36 cellular contexts compared by ENCODE assay signal in the genomic region with DNA sequence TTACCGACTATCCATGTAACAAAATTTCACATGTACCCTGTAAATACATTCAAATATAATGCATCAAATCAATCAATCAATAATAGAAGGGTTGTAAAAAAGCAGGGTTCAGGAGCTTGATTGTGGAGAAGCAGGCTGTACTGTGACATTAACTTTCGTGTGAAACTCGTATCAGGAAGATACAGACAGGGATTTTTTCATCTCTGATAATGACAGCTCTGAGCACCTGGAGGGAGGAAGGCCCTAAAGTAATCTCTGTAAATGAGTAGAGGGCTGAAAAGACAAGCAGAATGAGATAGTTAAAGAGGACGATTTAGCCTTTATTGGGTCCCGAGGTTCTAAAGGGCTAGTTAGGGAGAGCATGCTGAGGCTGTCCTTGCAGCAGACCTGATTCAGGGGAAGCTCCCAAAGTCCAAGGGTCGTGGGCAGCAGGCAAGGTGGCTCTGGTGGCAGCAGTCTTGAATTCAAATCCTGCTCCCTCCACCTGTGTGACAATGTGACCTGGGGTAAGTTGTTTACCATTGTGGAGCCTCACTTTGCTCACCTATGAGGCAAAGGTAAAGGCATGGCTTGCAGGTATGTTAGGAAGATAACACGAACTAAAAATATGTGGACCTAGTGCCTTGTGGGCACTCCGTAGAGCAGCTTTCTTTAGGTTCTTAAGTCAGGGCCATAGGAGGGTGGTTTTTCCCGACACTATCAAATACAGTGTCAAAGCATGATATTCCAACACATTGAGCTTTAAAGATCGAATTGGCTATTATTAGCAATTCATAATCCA.
"Had no signal": no experiment of that assay in that cellular context is flagged by ENCODE, and none has a peak within 500 bp of the region (broad histone marks: within the 10 kb centered on the region; RNA-seq: fewer than 3 reads in every experiment).

No MANE protein-coding gene starts in this region.

- H3K9me3 Mint-ChIP-seq: activated CD4-positive, alpha-beta memory T cell treated with anti-CD3 and anti-CD28 coated beads for 36 hours; activated T-helper 1 cell treated with anti-CD3 and anti-CD28 coated beads, Interleukin-12 subunit alpha, Interleukin-12 subunit beta, Interleukin-2, Interleukin-4 antibody, amounts not matched to agents 30 ng/mL and 10 ng/mL and 1 ng/mL, durations not matched to agents 14 hours and 24 hours and 36 hours; naive thymus-derived CD8-positive, alpha-beta T cell; neural crest cell; T-helper 1 cell treated with Interleukin-12 subunit alpha and Interleukin-12 subunit beta and Interleukin-4 antibody, amounts not matched to agents 30 μg/mL and 1 μg/mL, for 36 hours had no signal

- H2AFZ ChIP-seq: hepatocyte, parathyroid adenoma had no signal

- H3K27ac ChIP-seq: adrenal gland, body of pancreas, cardiac muscle cell, coronary artery, dorsolateral prefrontal cortex, gastrocnemius medialis, parathyroid adenoma, right atrium auricular region, tibial nerve, VCaP had no signal

- DNase-seq: activated CD4-positive, alpha-beta memory T cell treated with anti-CD3 and anti-CD28 coated beads for 36 hours; activated CD4-positive, alpha-beta T cell treated with anti-CD3 and anti-CD28 coated beads for 48 hours; activated CD8-positive, alpha-beta memory T cell treated with anti-CD3 and anti-CD28 coated beads, Interleukin-2, amount 50 U/mL, for 4 hours; activated effector memory CD4-positive, alpha-beta T cell treated with anti-CD3 and anti-CD28 coated beads, Interleukin-2, amount 50 U/mL, for 16 hours; activated naive CD4-positive, alpha-beta T cell treated with anti-CD3 and anti-CD28 coated beads for 36 hours; activated naive CD8-positive, alpha-beta T cell treated with anti-CD3 and anti-CD28 coated beads for 36 hours; activated T-cell treated with anti-CD3 and anti-CD28 coated beads, Interleukin-2, amount 50 U/mL, for 1 hour; adrenal gland; aorta; body of pancreas; dorsolateral prefrontal cortex; effector memory CD4-positive, alpha-beta T cell; gastrocnemius medialis; left cardiac atrium; left ventricle myocardium superior; midbrain; naive thymus-derived CD8-positive, alpha-beta T cell; occipital lobe; stimulated activated CD4-positive, alpha-beta T cell treated with anti-CD3 and anti-CD28 coated beads, Interleukin-1b, Interleukin-23, amount 100 ng/mL, for 48 hours; stimulated activated CD4-positive, alpha-beta T cell treated with anti-CD3 and anti-CD28 coated beads, Interleukin-4, amount 100 ng/mL, for 4 hours; stimulated activated naive CD4-positive, alpha-beta T cell treated with Interleukin-2 at 50 U/mL for 16 hours; T-helper 9 cell had no signal

- H3K9me3 ChIP-seq: adrenal gland, body of pancreas, gastrocnemius medialis, right atrium auricular region, tibial nerve had no signal

- H3K4me2 ChIP-seq: hepatocyte had no signal

- H3K27ac Mint-ChIP-seq: activated CD4-positive, alpha-beta memory T cell treated with anti-CD3 and anti-CD28 coated beads for 36 hours; activated naive CD4-positive, alpha-beta T cell treated with anti-CD3 and anti-CD28 coated beads for 36 hours; activated naive CD8-positive, alpha-beta T cell treated with anti-CD3 and anti-CD28 coated beads for 36 hours; activated T-helper 1 cell treated with anti-CD3 and anti-CD28 coated beads, Interleukin-12 subunit alpha, Interleukin-12 subunit beta, Interleukin-2, Interleukin-4 antibody, amounts not matched to agents 30 ng/mL and 10 ng/mL and 1 ng/mL, durations not matched to agents 14 hours and 24 hours and 36 hours; T-helper 1 cell treated with Interleukin-12 subunit alpha and Interleukin-12 subunit beta and Interleukin-4 antibody, amounts not matched to agents 30 μg/mL and 1 μg/mL, for 36 hours had no signal

- H3K79me2 ChIP-seq: hepatocyte, parathyroid adenoma had no signal

- H3K4me1 ChIP-seq: adrenal gland, parathyroid adenoma, right atrium auricular region, tibial nerve had no signal

- FAIRE-seq: TTC549, urothelium cell line had no signal

- H3K4me3 ChIP-seq: adrenal gland, body of pancreas, cardiac muscle cell, coronary artery, dorsolateral prefrontal cortex, gastrocnemius medialis, hepatocyte, right atrium auricular region, smooth muscle cell, tibial nerve had no signal

- H3K4me3 Mint-ChIP-seq: activated CD4-positive, alpha-beta memory T cell treated with anti-CD3 and anti-CD28 coated beads for 36 hours; activated naive CD4-positive, alpha-beta T cell treated with anti-CD3 and anti-CD28 coated beads for 36 hours; activated naive CD8-positive, alpha-beta T cell treated with anti-CD3 and anti-CD28 coated beads for 36 hours; activated T-helper 1 cell treated with anti-CD3 and anti-CD28 coated beads, Interleukin-12 subunit alpha, Interleukin-12 subunit beta, Interleukin-2, Interleukin-4 antibody, amounts not matched to agents 30 ng/mL and 10 ng/mL and 1 ng/mL, durations not matched to agents 14 hours and 24 hours and 36 hours; naive thymus-derived CD8-positive, alpha-beta T cell; neural crest cell; T-helper 1 cell treated with Interleukin-12 subunit alpha and Interleukin-12 subunit beta and Interleukin-4 antibody, amounts not matched to agents 30 μg/mL and 1 μg/mL, for 36 hours had no signal

- ATAC-seq: activated CD4-positive, CD25-positive, alpha-beta regulatory T cell treated with anti-CD3 and anti-CD28 coated beads, Interleukin-2, amount 50 U/mL, for 24 hours; body of pancreas; gastrocnemius medialis; left cardiac atrium; left ventricle myocardium superior; naive thymus-derived CD8-positive, alpha-beta T cell had no signal

- H3K36me3 ChIP-seq: adrenal gland, cardiac muscle cell, gastrocnemius medialis, right atrium auricular region, tibial nerve had no signal

- H3K27me3 ChIP-seq: adrenal gland, body of pancreas, cardiac muscle cell, gastrocnemius medialis, hepatocyte, right atrium auricular region, tibial nerve had no signal

- H3K27me3 Mint-ChIP-seq: activated CD4-positive, alpha-beta memory T cell treated with anti-CD3 and anti-CD28 coated beads for 36 hours; activated naive CD8-positive, alpha-beta T cell treated with anti-CD3 and anti-CD28 coated beads for 36 hours had no signal

- H3K9ac ChIP-seq: parathyroid adenoma had no signal

- H3K36me3 Mint-ChIP-seq: activated CD4-positive, alpha-beta memory T cell treated with anti-CD3 and anti-CD28 coated beads for 36 hours; activated naive CD8-positive, alpha-beta T cell treated with anti-CD3 and anti-CD28 coated beads for 36 hours; naive thymus-derived CD8-positive, alpha-beta T cell had no signal
